ENCODE assay signal across 19 cellular contexts in the genomic region with DNA sequence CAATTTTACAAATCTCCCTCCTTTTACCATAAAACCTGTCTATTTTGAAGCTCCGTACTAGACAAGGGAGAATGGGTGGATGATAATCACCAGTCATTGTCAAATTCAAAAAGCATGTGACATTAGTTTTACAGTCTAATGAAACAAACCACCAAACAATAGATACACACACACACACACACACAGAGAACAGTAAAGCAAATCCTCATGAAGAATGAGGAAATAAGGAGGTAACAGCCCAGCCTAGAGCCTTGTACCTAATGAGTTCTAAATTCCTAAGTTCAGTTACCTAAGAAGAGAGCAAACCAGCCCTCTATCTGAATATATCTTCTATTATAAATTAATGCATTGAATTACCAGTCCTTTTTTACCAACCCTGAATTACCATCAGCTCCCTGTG. TPM values are rescaled to one million over a fixed set of nuclear protein-coding genes. Genes with fewer than 3 reads are reported as not detected.
DNase-seq lines count a peak whose midpoint lies in the region; ATAC-seq and TF ChIP-seq lines count a peak whose summit lies in the region.
"Had no signal": no experiment of that assay in that cellular context is flagged by ENCODE, and none has a peak within 500 bp of the region (broad histone marks: within the 10 kb centered on the region; RNA-seq: fewer than 3 reads in every experiment).

No MANE protein-coding gene starts in this region.

- H3K36me3 ChIP-seq in neural progenitor cell = no peaks in the 10 kb centered on the region
- H3K36me3 ChIP-seq in tibial nerve = no peaks in the 10 kb centered on the region
- H3K36me3 ChIP-seq in A673 (ENCODE audit: insufficient read depth, low read length, poor library complexity, severe bottlenecking) = no peaks in the 10 kb centered on the region

- no peak overlapping the region for H3K23ac ChIP-seq in H9 (ENCODE audit: insufficient read length, low read depth, low read length)

- H4K20me1 ChIP-seq in H9 (ENCODE audit: control insufficient read depth, insufficient read depth, insufficient read length) (no peaks in the 10 kb centered on the region), neural progenitor cell (ENCODE audit: low read depth) (no peaks in the 10 kb centered on the region)
- H4K20me1 ChIP-seq: BLaER1 treated with 17β-estradiol and CSF1 and Interleukin-3, amounts not matched to agents 10 nM and 100 nM had no signal

- H4K5ac ChIP-seq in H9 (ENCODE audit: insufficient read length, low read depth, low read length) = no peak overlapping the region

- TF ChIP-seq EP300 in tibial nerve (IDR thresholded peaks at IDR 0.05) = no peak

- H3K4me2 ChIP-seq in H9 (ENCODE audit: insufficient read depth, insufficient read length, low read length) = no peak overlapping the region
- peak overlapping the region; percentile 42 for H3K4me2 ChIP-seq in neural progenitor cell
- H3K4me2 ChIP-seq: BLaER1 treated with 17β-estradiol and CSF1 and Interleukin-3, amounts not matched to agents 10 nM and 100 nM had no signal

- no peaks in the 10 kb centered on the region for H3K79me2 ChIP-seq in H9 (ENCODE audit: insufficient read depth, low read length)
- H3K79me2 ChIP-seq in neural progenitor cell (ENCODE audit: low read depth) = no peaks in the 10 kb centered on the region

- H3K36me3 Mint-ChIP-seq in H9 (ENCODE audit: insufficient read depth in 1 of 3, low read depth in 3 of 3) (peaks cover 0 to 9% (median 0%) of the 10 kb centered on the region in 3 experiments; a peak in 2 of 7 replicates), neural progenitor cell (no peaks in the 10 kb centered on the region), type B pancreatic cell (no peaks in the 10 kb centered on the region), glutamatergic neuron (ENCODE audit: unreplicated experiment) (no peaks in the 10 kb centered on the region)
- H3K36me3 Mint-ChIP-seq: CD8-positive, alpha-beta T cell had no signal

- no peak overlapping the region for H2BK15ac ChIP-seq in H9 (ENCODE audit: low read depth, low read length)

- H3K27me3 Mint-ChIP-seq in H9 (ENCODE audit: low read depth) (peaks cover 4% of the 10 kb centered on the region; the same call in 1 of the 2 replicates), neural progenitor cell (ENCODE audit: insufficient read depth, low read depth) (no peaks in the 10 kb centered on the region), type B pancreatic cell (no peaks in the 10 kb centered on the region), glutamatergic neuron (ENCODE audit: unreplicated experiment) (no peaks in the 10 kb centered on the region)
- H3K27me3 Mint-ChIP-seq: CD4-positive, alpha-beta T cell had no signal

- H2BK120ac ChIP-seq in H9 (ENCODE audit: low read depth, low read length, poor library complexity, severe bottlenecking) = no peak overlapping the region

- DNase-seq in H9 = no peak
- peak; percentile 38 for DNase-seq in kidney tubule cell (ENCODE audit: low spot score)
- no peak for DNase-seq in neural progenitor cell (ENCODE audit: low spot score)
- DNase-seq in type B pancreatic cell (ENCODE audit: extremely low spot score, unreplicated experiment) = no peak
- DNase-seq in tibial nerve (ENCODE audit: low spot score in 2 of 2) = no peak
- DNase-seq in glutamatergic neuron = no peak
- no peak for DNase-seq in A673 (ENCODE audit: low spot score)
- DNase-seq: 8988T; AML-193; Caco-2; Calu3; CD4-positive, alpha-beta T cell; CD8-positive, alpha-beta T cell; DMS79 treated with DMSO at 0.1 percent for 48 hours; GF-D8 had no signal

- no CpG with 5 or more reads among the region's 1 CpG for WGBS in H9 (ENCODE audit: extremely low coverage, insufficient read length, low lambda C conversion rate)
- 92 to 97% methylated on average over 1 of the region's 1 CpG for WGBS in tibial nerve, 2 donors

- H3K9me3 ChIP-seq in H9 (ENCODE audit: control insufficient read depth, low read depth, low read length) = no peaks in the 10 kb centered on the region
- H3K9me3 ChIP-seq in neural progenitor cell (ENCODE audit: low read depth) = no peaks in the 10 kb centered on the region
- no peaks in the 10 kb centered on the region for H3K9me3 ChIP-seq in tibial nerve
- H3K9me3 ChIP-seq in A673 (ENCODE audit: low read depth, low read length, poor library complexity, severe bottlenecking) = peaks cover 3% of the 10 kb centered on the region

- no peak overlapping the region for H4K91ac ChIP-seq in H9 (ENCODE audit: insufficient read length, low read depth, low read length)

- H3T11ph ChIP-seq in H9 (ENCODE audit: low read length) = no peak overlapping the region

- H3K4me3 ChIP-seq in neural progenitor cell = no peak overlapping the region
- no peak overlapping the region for H3K4me3 ChIP-seq in tibial nerve
- H3K4me3 ChIP-seq in A673 (ENCODE audit: low read depth, low read length, poor library complexity, severe bottlenecking) = no peak overlapping the region
- H3K4me3 ChIP-seq: BLaER1 treated with 17β-estradiol and CSF1 and Interleukin-3, amounts not matched to agents 10 nM and 100 nM had no signal

- H3K4me1 ChIP-seq in H9 (ENCODE audit: insufficient read depth, low read length) (no peaks in the 10 kb centered on the region), neural progenitor cell (peaks cover 13% of the 10 kb centered on the region), tibial nerve (peaks cover 0 to 14% (median 0%) of the 10 kb centered on the region in 4 donors), A673 (ENCODE audit: insufficient read depth, low read length, poor library complexity, severe bottlenecking) (peaks cover 10% of the 10 kb centered on the region)

- H2AFZ ChIP-seq in H9 (ENCODE audit: low read length) (no peak overlapping the region), neural progenitor cell (replicated peaks) (no peak overlapping the region)

- H3K4ac ChIP-seq in H9 (ENCODE audit: low read depth, low read length) = no peak overlapping the region

- POLR2A ChIA-PET in A673 (lab: Charles Lee; ENCODE audit: low non-redundant PET) = no interaction called here

- no peak overlapping the region for H4K8ac ChIP-seq in H9 (replicated peaks; ENCODE audit: insufficient read length, low read depth, low read length)

- BruUV-seq in A673 (replicated peaks; lab: Mats Ljungman, UMichigan) = no TSS peak

- no peak for ATAC-seq in HG02884 (IDR thresholded peaks at IDR 0.05; ENCODE audit: unreplicated experiment)
- ATAC-seq: CD8-positive, alpha-beta T cell had no signal

- intact Hi-C loops in A673 (cut with micrococcal nuclease; ENCODE audit: unreplicated experiment) = no loop called here

- peaks cover 9 to 10% of the 10 kb centered on the region in 2 experiments for H3K9me3 Mint-ChIP-seq in H9
- H3K9me3 Mint-ChIP-seq in neural progenitor cell = peaks cover 6% of the 10 kb centered on the region
- H3K9me3 Mint-ChIP-seq in type B pancreatic cell = no peaks in the 10 kb centered on the region
- no peaks in the 10 kb centered on the region for H3K9me3 Mint-ChIP-seq in glutamatergic neuron (ENCODE audit: unreplicated experiment)

- CTCF ChIA-PET in A673 (lab: Charles Lee) = no interaction called here

- peaks cover 5 to 12% of the 10 kb centered on the region in 2 experiments for H3K4me1 Mint-ChIP-seq in H9
- no peaks in the 10 kb centered on the region for H3K4me1 Mint-ChIP-seq in neural progenitor cell
- H3K4me1 Mint-ChIP-seq in type B pancreatic cell (ENCODE audit: unreplicated experiment) = no peaks in the 10 kb centered on the region
- no peaks in the 10 kb centered on the region for H3K4me1 Mint-ChIP-seq in glutamatergic neuron (ENCODE audit: low read depth, unreplicated experiment)
- H3K4me1 Mint-ChIP-seq: B cell had no signal

- no peak overlapping the region for H3K56ac ChIP-seq in H9 (ENCODE audit: insufficient read length, low read depth, low read length)

- H2BK20ac ChIP-seq in H9 (ENCODE audit: low read depth, low read length, poor library complexity, severe bottlenecking) = no peak overlapping the region

- H3K18ac ChIP-seq in H9 (ENCODE audit: insufficient read length, low read depth, low read length) = no peak overlapping the region

- H3K27ac Mint-ChIP-seq in H9 (peak overlapping the region in 2 of 3 experiments; percentile 8 to 67; a peak in 3 of 7 replicates), neural progenitor cell (no peak overlapping the region), type B pancreatic cell (peak overlapping the region; percentile 29), glutamatergic neuron (ENCODE audit: unreplicated experiment) (no peak overlapping the region)
- H3K27ac Mint-ChIP-seq: B cell; CD4-positive, alpha-beta T cell; CD8-positive, alpha-beta T cell had no signal

- H3K4me3 Mint-ChIP-seq in H9 (no peak overlapping the region), neural progenitor cell (no peak overlapping the region), type B pancreatic cell (no peak overlapping the region), glutamatergic neuron (ENCODE audit: unreplicated experiment) (no peak overlapping the region)
- H3K4me3 Mint-ChIP-seq: B cell; CD4-positive, alpha-beta T cell; CD8-positive, alpha-beta T cell had no signal

- H3K27me3 ChIP-seq in H9 (ENCODE audit: insufficient read depth, low read length) = no peaks in the 10 kb centered on the region
- H3K27me3 ChIP-seq in neural progenitor cell = no peaks in the 10 kb centered on the region
- no peaks in the 10 kb centered on the region for H3K27me3 ChIP-seq in tibial nerve
- no peaks in the 10 kb centered on the region for H3K27me3 ChIP-seq in A673 (replicated peaks; ENCODE audit: insufficient read depth, low read depth, low read length, poor library complexity)
- H3K27me3 ChIP-seq: BLaER1 treated with 17β-estradiol and CSF1 and Interleukin-3, amounts not matched to agents 10 nM and 100 nM had no signal

- H2BK5ac ChIP-seq in H9 (ENCODE audit: insufficient read length, low read length) = no peak overlapping the region

- H3K14ac ChIP-seq in H9 (ENCODE audit: insufficient read depth, low read length) = no peak overlapping the region

- no peak overlapping the region for H3K27ac ChIP-seq in H9 (ENCODE audit: insufficient read length, low read depth, low read length)
- no peak overlapping the region for H3K27ac ChIP-seq in neural progenitor cell
- no peak overlapping the region for H3K27ac ChIP-seq in tibial nerve
- no peak overlapping the region for H3K27ac ChIP-seq in A673 (ENCODE audit: low read depth, low read length, poor library complexity, severe bottlenecking)
- H3K27ac ChIP-seq: BLaER1 treated with 17β-estradiol and CSF1 and Interleukin-3, amounts not matched to agents 10 nM and 100 nM; C4-2B had no signal

- H3K9ac ChIP-seq in H9 (ENCODE audit: extremely low read depth, insufficient read length, low read length) (no peak overlapping the region), neural progenitor cell (no peak overlapping the region)
- H3K9ac ChIP-seq: BLaER1 treated with 17β-estradiol and CSF1 and Interleukin-3, amounts not matched to agents 10 nM and 100 nM had no signal

- TF ChIP-seq CTCF in H9 (conservative IDR thresholded peaks at IDR 0.05) (no peak), neural progenitor cell (IDR thresholded peaks at IDR 0.05) (no peak), type B pancreatic cell (conservative IDR thresholded peaks at IDR 0.05) (no peak), tibial nerve (IDR thresholded peaks at IDR 0.05) (no peak), glutamatergic neuron (IDR thresholded peaks at IDR 0.05; ENCODE audit: partially characterized antibody, unreplicated experiment) (no peak), A673 (conservative IDR thresholded peaks at IDR 0.05; ENCODE audit: low read depth, low read length) (no peak)

- no peak for TF ChIP-seq POLR2A in tibial nerve (IDR thresholded peaks at IDR 0.05)

- no peaks in the 10 kb centered on the region for H3K23me2 ChIP-seq in H9 (ENCODE audit: insufficient read length, low read depth, low read length, poor library complexity, severe bottlenecking)

- no peak overlapping the region for H2AK5ac ChIP-seq in H9 (ENCODE audit: insufficient read length, low read length)

- no peaks in the 10 kb centered on the region for H3K79me1 ChIP-seq in H9 (ENCODE audit: insufficient read depth, low read depth, low read length, poor library complexity, severe bottlenecking)

- H3F3A ChIP-seq in neural progenitor cell (ENCODE audit: low read depth) = peaks cover 12% of the 10 kb centered on the region

- no peak overlapping the region for H2BK12ac ChIP-seq in H9 (ENCODE audit: insufficient read length, low read depth, low read length)

RNA-seq across cellular contexts. Expression of a gene that starts 36.8 kb away (rescaled TPM):
- total RNA-seq in H9 (2021) (366 and 370 TPM in 2 replicates), neural progenitor cell (ENCODE audit: low replicate concordance) (374 and 421 TPM in 2 replicates), type B pancreatic cell (ENCODE audit: low replicate concordance) (254 and 275 TPM in 2 replicates), tibial nerve (100 to 1,000 TPM; 179 to 285 (median 244) TPM), glutamatergic neuron (ENCODE audit: unreplicated experiment) (232 TPM), A673 (2021) (321 and 396 TPM in 2 replicates)

Comparison
In these comparisons a context has a peak if more than half of its experiments do, and no peak if none do; other contexts are left out.
1. H3K27ac Mint-ChIP-seq: peak in H9 (2 of 3) and type B pancreatic cell (single experiment); none in neural progenitor cell (single experiment) and glutamatergic neuron (single experiment).